Comparison of ENCODE assay signal across 8 cellular contexts in the genomic region with DNA sequence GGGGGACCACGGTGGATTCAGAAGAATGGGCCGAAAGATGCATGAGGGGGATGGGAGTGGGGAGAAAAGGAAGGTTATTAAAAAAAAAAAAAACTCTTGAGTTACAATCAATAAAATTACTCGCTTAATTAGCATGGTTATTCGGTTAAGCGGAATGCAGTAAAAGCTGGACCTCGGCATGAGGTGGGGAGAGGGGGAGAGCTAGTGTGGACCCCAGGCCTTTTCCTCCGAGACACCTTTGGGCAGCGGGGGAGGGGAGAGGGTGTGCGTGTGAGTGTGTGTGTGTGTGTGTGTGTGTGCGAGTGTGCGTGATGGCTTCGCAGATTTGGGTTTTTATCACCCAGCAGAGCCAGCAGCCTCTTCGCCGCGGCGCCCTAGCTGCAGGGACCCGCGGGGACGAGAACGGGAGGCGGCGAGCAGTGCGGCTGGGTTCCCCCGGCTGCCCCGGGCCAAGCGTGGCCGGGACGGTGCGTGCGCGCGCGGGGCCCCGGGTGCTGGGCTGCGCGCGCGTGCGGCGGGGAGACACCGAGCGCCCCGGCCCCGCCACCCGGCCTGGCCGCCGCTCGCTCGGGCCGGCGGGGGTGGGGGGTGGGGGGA. TPM values are rescaled to one million over a fixed set of nuclear protein-coding genes. Genes with fewer than 3 reads are reported as not detected.
DNase-seq lines count a peak whose midpoint lies in the region; ATAC-seq and TF ChIP-seq lines count a peak whose summit lies in the region.

No MANE protein-coding gene starts in this region.

- ATAC-seq in foreskin keratinocyte (no peak), GM21515 (IDR thresholded peaks at IDR 0.05; ENCODE audit: unreplicated experiment) (no peak), GM19452 (IDR thresholded peaks at IDR 0.05; ENCODE audit: unreplicated experiment) (no peak), HG03571 (IDR thresholded peaks at IDR 0.05; ENCODE audit: unreplicated experiment) (no peak)

- H3K36me3 ChIP-seq in H7 (replicated peaks; ENCODE audit: control insufficient read depth, insufficient read depth, low read length): no peaks in the 10 kb centered on the region
- no peaks in the 10 kb centered on the region for H3K36me3 ChIP-seq in skeletal muscle tissue (ENCODE audit: control insufficient read depth in 3 of 3, insufficient read depth in 3 of 3, low read length in 3 of 3)

- DNase-seq in H7 (no peak), UCSD-AML1 (lab: John Stamatoyannopoulos, UW; ENCODE audit: unreplicated experiment) (peak; percentile 34), foreskin keratinocyte (peak in 1 of 2 donors; percentile 45), NCI-H146 treated with DMSO at 0.1 percent for 48 hours (lab: John Stamatoyannopoulos, UW; ENCODE audit: unreplicated experiment) (no peak)

- no peaks in the 10 kb centered on the region for H3K9me3 ChIP-seq in skeletal muscle tissue (ENCODE audit: control insufficient read depth in 3 of 3, low read length in 3 of 3)

- H3K4me3 ChIP-seq in H7 (ENCODE audit: insufficient read depth, low read depth, low read length) (peak overlapping the region; percentile 64), skeletal muscle tissue (ENCODE audit: low read length in 3 of 3) (peak overlapping the region; percentile 74 to 90 (median 87))

- H3K27ac ChIP-seq in foreskin keratinocyte: peak overlapping the region; percentile 84
- peak overlapping the region; percentile 96 for H3K27ac ChIP-seq in skeletal muscle tissue (ENCODE audit: low read depth, low read length)

- H3K27me3 ChIP-seq in H7 (ENCODE audit: control insufficient read depth, insufficient read depth, low read length) (peaks cover 55% of the 10 kb centered on the region; the same call in 1 of the 2 replicates), foreskin keratinocyte (no peaks in the 10 kb centered on the region), skeletal muscle tissue (ENCODE audit: control insufficient read depth in 3 of 3, insufficient read depth in 3 of 3, low read length in 3 of 3) (peaks cover 0 to 4% (median 0%) of the 10 kb centered on the region in 3 donors)

- peak overlapping the region; percentile 86 to 96 (median 95) for H3K9ac ChIP-seq in skeletal muscle tissue (ENCODE audit: low read depth in 1 of 3, low read length in 3 of 3)

- no peak for TF ChIP-seq CTCF in foreskin keratinocyte (conservative IDR thresholded peaks at IDR 0.05)

- H3K4me1 ChIP-seq in foreskin keratinocyte (no peaks in the 10 kb centered on the region), skeletal muscle tissue (ENCODE audit: control insufficient read depth in 3 of 3, insufficient read depth in 3 of 3, low read length in 3 of 3) (peaks cover 47 to 68% (median 52%) of the 10 kb centered on the region in 3 donors)

RNA-seq across cellular contexts. Expression of a gene that starts 3.7 kb away (rescaled TPM):
- 8.7 and 19.7 TPM in 2 replicates for total RNA-seq in H7 (2014; rRNA removed; shearing (Covaris generic))
- total RNA-seq in foreskin keratinocyte: 4.4 and 5.6 TPM in 2 replicates
- 1.7 and 2.2 TPM in 2 replicates for polyA plus RNA-seq in foreskin keratinocyte
- total RNA-seq in skeletal muscle tissue: 8.4 TPM
